In genomic region chr4:87939978-87940690, GRCh38 we compare ENCODE assay signal across 22 cellular contexts. TPM values are rescaled to one million over a fixed set of nuclear protein-coding genes. Genes with fewer than 3 reads are reported as not detected.
"Had no signal": no experiment of that assay in that cellular context is flagged by ENCODE, and none has a peak within 500 bp of the region (broad histone marks: within the 10 kb centered on the region; RNA-seq: fewer than 3 reads in every experiment).

No MANE protein-coding gene starts in this region.

- H3K9me3 Mint-ChIP-seq: dendritic cell treated with granulocyte-macrophage colony-stimulating factor and Interleukin-4, amounts not matched to agents 40 ng/mL and 50 ng/mL, for 4 days; immature natural killer cell; memory B cell; mesothelial cell of epicardium; natural killer cell; neural progenitor cell had no signal

- ATAC-seq: gastroesophageal sphincter, left cardiac atrium, lower lobe of right lung, natural killer cell, pancreas, right cardiac atrium had no signal

- H3K4me3 ChIP-seq: gastroesophageal sphincter, left ventricle myocardium inferior, lower lobe of right lung, neural progenitor cell, pancreas, smooth muscle cell, suprapubic skin, thyroid gland had no signal

- H3K4me1 Mint-ChIP-seq: immature natural killer cell, memory B cell, natural killer cell had no signal

- H3K4me3 Mint-ChIP-seq: dendritic cell treated with granulocyte-macrophage colony-stimulating factor and Interleukin-4, amounts not matched to agents 40 ng/mL and 50 ng/mL, for 4 days; endodermal cell; immature natural killer cell; memory B cell; mesothelial cell of epicardium; natural killer cell; neural progenitor cell had no signal

- H3K27ac Mint-ChIP-seq: dendritic cell treated with granulocyte-macrophage colony-stimulating factor and Interleukin-4, amounts not matched to agents 40 ng/mL and 50 ng/mL, for 4 days; endodermal cell; immature natural killer cell; memory B cell; natural killer cell had no signal

- H3K36me3 ChIP-seq: gastroesophageal sphincter, left ventricle myocardium inferior, lower lobe of right lung, neural progenitor cell, pancreas, suprapubic skin, thyroid gland had no signal

- H3K4me1 ChIP-seq: gastroesophageal sphincter, left ventricle myocardium inferior, lower lobe of right lung, pancreas, suprapubic skin, thyroid gland had no signal

- H3K9ac ChIP-seq: neural progenitor cell had no signal

- H3K9me3 ChIP-seq: gastroesophageal sphincter, left ventricle myocardium inferior, lower lobe of right lung, pancreas, suprapubic skin, thyroid gland had no signal

- H3K27me3 ChIP-seq: gastroesophageal sphincter, neural progenitor cell, pancreas, suprapubic skin, thyroid gland had no signal

- H3K27ac ChIP-seq: gastroesophageal sphincter, left ventricle myocardium inferior, lower lobe of right lung, neural progenitor cell, pancreas, suprapubic skin, thyroid gland had no signal

- H3K36me3 Mint-ChIP-seq: immature natural killer cell, memory B cell, mesothelial cell of epicardium, natural killer cell, neural progenitor cell, type B pancreatic cell had no signal

- H3K27me3 Mint-ChIP-seq: dendritic cell treated with granulocyte-macrophage colony-stimulating factor and Interleukin-4, amounts not matched to agents 40 ng/mL and 50 ng/mL, for 4 days; type B pancreatic cell had no signal

- DNase-seq: endodermal cell; foreskin fibroblast; immature natural killer cell; left cardiac atrium; left ventricle myocardium inferior; lower lobe of right lung; natural killer cell; nucleus accumbens; pancreas; right cardiac atrium; stimulated activated CD4-positive, alpha-beta T cell treated with anti-CD3 and anti-CD28 coated beads, Interleukin-2, amount 100 ng/mL, for 48 hours; stimulated activated naive CD4-positive, alpha-beta T cell treated with Interleukin-2 at 50 U/mL for 16 hours; thyroid gland had no signal

RNA-seq across cellular contexts. Expression of gene SPP1, which starts 35.4 kb away (rescaled TPM):
- total RNA-seq: myocyte, natural killer cell had no signal
